ENCODE assay signal across 25 cellular contexts in the genomic region with DNA sequence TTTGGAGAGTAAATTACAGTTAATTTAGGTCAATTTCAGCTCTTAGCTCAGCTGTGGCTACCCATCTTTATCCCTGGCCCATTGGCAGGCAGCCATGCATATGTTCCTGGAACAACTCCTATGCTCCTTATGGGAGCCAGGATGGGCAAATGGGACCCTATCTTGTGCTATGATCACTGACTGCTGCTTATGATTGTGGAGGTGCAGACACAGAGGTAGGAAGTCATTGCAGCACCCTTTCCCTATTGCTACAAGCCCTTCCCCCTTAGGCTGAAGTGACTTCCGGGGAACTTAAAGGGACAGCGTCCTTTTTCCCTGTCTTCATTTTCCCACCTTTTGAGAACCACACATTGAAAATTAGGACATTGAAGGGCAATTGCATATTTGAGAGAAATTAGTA.
DNase-seq lines count a peak whose midpoint lies in the region; ATAC-seq, FAIRE-seq and TF ChIP-seq lines count a peak whose summit lies in the region.
"Had no signal": no experiment of that assay in that cellular context is flagged by ENCODE, and none has a peak within 500 bp of the region (broad histone marks: within the 10 kb centered on the region; RNA-seq: fewer than 3 reads in every experiment).

No MANE protein-coding gene starts in this region.

- no peak overlapping the region for H2AFZ ChIP-seq in K562 (ENCODE audit: low read depth, low read length)

- H3K27ac ChIP-seq in K562 (ENCODE audit: extremely low read depth, low read depth, low read length) (no peak overlapping the region), spleen (peak overlapping the region in 7 of 8 donors; percentile 1 to 84 (median 70)), testis (no peak overlapping the region)
- H3K27ac ChIP-seq: brain microvascular endothelial cell, gastrocnemius medialis, KMS-11, sigmoid colon had no signal

- BruUV-seq in K562 (replicated peaks; lab: Mats Ljungman, UMichigan) = no TSS peak

- POLR2A ChIA-PET in K562 (lab: Yijun Ruan, JAX) = no interaction called here

- intact Hi-C loops in K562 (cut with micrococcal nuclease) (no loop called here), spleen (cut with DNase I; ENCODE audit: low total_unique reads) (no loop called here), testis (cut with DNase I; ENCODE audit: low total_unique reads) (no loop called here)

- no peaks in the 10 kb centered on the region for H4K20me1 ChIP-seq in K562 (replicated peaks; ENCODE audit: control insufficient read depth, insufficient read depth, low read length)
- H4K20me1 ChIP-seq: BLaER1 treated with 17β-estradiol and CSF1 and Interleukin-3, amounts not matched to agents 10 nM and 100 nM had no signal

- H3K9me1 ChIP-seq in K562 (ENCODE audit: control insufficient read depth, insufficient read depth, low read length) = no peaks in the 10 kb centered on the region

- TF ChIP-seq POLR2A in GM12891 (IDR thresholded peaks at IDR 0.05; ENCODE audit: low read depth, low read length) (no peak), K562 (conservative IDR thresholded peaks at IDR 0.05) (no peak), spleen (IDR thresholded peaks at IDR 0.05) (no peak), testis (IDR thresholded peaks at IDR 0.05) (no peak)

- TF ChIP-seq RAD21 in K562 (CRISPR knock-in tag; conservative IDR thresholded peaks at IDR 0.05 in 1 of 2, IDR thresholded peaks at IDR 0.05 in 1 of 2) = no peak

- H3K9ac ChIP-seq in K562 (ENCODE audit: insufficient read depth in 1 of 2, low read depth in 2 of 2, low read length in 2 of 2) = no peak overlapping the region
- H3K9ac ChIP-seq: KMS-11 had no signal

- no peak for TF ChIP-seq CTCF in K562 (IDR thresholded peaks at IDR 0.05 in 2 of 3, conservative IDR thresholded peaks at IDR 0.05 in 1 of 3; ENCODE audit: insufficient read depth in 2 of 3, low read depth in 1 of 3, low read length in 3 of 3)
- no peak for TF ChIP-seq CTCF in spleen (IDR thresholded peaks at IDR 0.05 in 8 of 11, conservative IDR thresholded peaks at IDR 0.05 in 3 of 11)
- TF ChIP-seq CTCF in testis (IDR thresholded peaks at IDR 0.05) = no peak

- H3K36me3 ChIP-seq in K562 (ENCODE audit: control insufficient read depth, insufficient read depth, low read length) = no peaks in the 10 kb centered on the region
- peaks cover 0 to 50% (median 13%) of the 10 kb centered on the region in 6 donors for H3K36me3 ChIP-seq in spleen
- H3K36me3 ChIP-seq in testis (ENCODE audit: low read depth, missing control alignments) = no peaks in the 10 kb centered on the region
- H3K36me3 ChIP-seq: brain microvascular endothelial cell, gastrocnemius medialis, MG63, sigmoid colon, upper lobe of left lung had no signal

- FAIRE-seq in GM12891 (lab: Jason Lieb, UNC) (peak; percentile 38), K562 (lab: Jason Lieb, UNC) (no peak)
- FAIRE-seq: H54 had no signal

- no peak overlapping the region for H3K4me2 ChIP-seq in K562 (ENCODE audit: insufficient read depth, low read length)
- H3K4me2 ChIP-seq: KMS-11 had no signal

- no peak for DNase-seq in GM12891 (ENCODE audit: insufficient read length, low spot score)
- DNase-seq in NCI-H69 (lab: John Stamatoyannopoulos, UW) = peak; percentile 33
- DNase-seq in K562 (ENCODE audit: extremely low read depth in 1 of 4, low spot score in 3 of 4) = no peak
- no peak for DNase-seq in spleen
- no peak for DNase-seq in NCI-H2081 (lab: John Stamatoyannopoulos, UW)
- no peak for DNase-seq in testis
- DNase-seq: activated CD4-positive, alpha-beta T cell treated with anti-CD3 and anti-CD28 coated beads for 48 hours; activated CD8-positive, alpha-beta memory T cell treated with anti-CD3 and anti-CD28 coated beads for 24 hours; amygdala; brain microvascular endothelial cell; Caco-2; kidney glomerular epithelial cell; MG63; NCI-H1417; NCI-H748 treated with DMSO at 0.1 percent for 48 hours; nucleus accumbens; sigmoid colon; stimulated activated CD4-positive, alpha-beta T cell treated with anti-CD3 and anti-CD28 coated beads, Interleukin-4, amount 100 ng/mL, for 24 hours; upper lobe of left lung had no signal

- H3K9me3 ChIP-seq in K562 (replicated peaks; ENCODE audit: control insufficient read depth, insufficient read depth, low read depth, low read length) (peaks cover 2% of the 10 kb centered on the region; the same call in 1 of the 2 replicates), spleen (peaks cover 4 to 52% (median 40%) of the 10 kb centered on the region in 8 donors), testis (no peaks in the 10 kb centered on the region)

- CTCF ChIA-PET in K562 (lab: Yijun Ruan, JAX; ENCODE audit: low intra/inter-chr PET ratio) = no interaction called here

- in situ Hi-C loops in K562 (cut with MboI) = no loop called here

- no peaks in the 10 kb centered on the region for H3K27me3 ChIP-seq in K562 (ENCODE audit: control insufficient read depth in 2 of 2, insufficient read depth in 2 of 2, low read length in 2 of 2)
- H3K27me3 ChIP-seq in spleen (replicated peaks in 1 of 7) = no peaks in the 10 kb centered on the region
- no peaks in the 10 kb centered on the region for H3K27me3 ChIP-seq in testis
- H3K27me3 ChIP-seq: BLaER1 treated with 17β-estradiol and CSF1 and Interleukin-3, amounts not matched to agents 10 nM and 100 nM; brain microvascular endothelial cell; gastrocnemius medialis; MG63; sigmoid colon; upper lobe of left lung had no signal

- 68% methylated on average over 2 of the region's 2 CpGs for WGBS in K562 (ENCODE audit: insufficient coverage, low coverage, missing lambda C conversion rate)
- WGBS in spleen, 5 donors = 59 to 83% (median 70%) methylated on average over 2 of the region's 2 CpGs
- WGBS in testis, 2 donors = 86 to 94% methylated on average over 2 of the region's 2 CpGs

- no peaks in the 10 kb centered on the region for H3K4me1 ChIP-seq in K562 (replicated peaks in 1 of 2; ENCODE audit: control insufficient read depth in 2 of 2, insufficient read depth in 2 of 2, low read length in 2 of 2)
- H3K4me1 ChIP-seq in spleen = peaks cover 3 to 67% (median 23%) of the 10 kb centered on the region in 6 donors
- no peaks in the 10 kb centered on the region for H3K4me1 ChIP-seq in testis
- H3K4me1 ChIP-seq: Caco-2, gastrocnemius medialis had no signal

- no peak overlapping the region for H3K4me3 ChIP-seq in K562
- H3K4me3 ChIP-seq in spleen = peak overlapping the region in 1 of 8 donors; percentile 36
- H3K4me3 ChIP-seq in testis = no peak overlapping the region
- H3K4me3 ChIP-seq: gastrocnemius medialis, MG63, sigmoid colon, upper lobe of left lung had no signal

- TF ChIP-seq EP300 in K562 (IDR thresholded peaks at IDR 0.05; ENCODE audit: low read length) = no peak

- no peaks in the 10 kb centered on the region for H3K79me2 ChIP-seq in K562 (ENCODE audit: control insufficient read depth, insufficient read depth, low read length)

- ATAC-seq in K562 = no peak
- no peak for ATAC-seq in activated CD4-positive, CD25-positive, alpha-beta regulatory T cell treated with anti-CD3 and anti-CD28 coated beads, Interleukin-2, amount 50 U/mL, for 24 hours
- ATAC-seq: activated naive CD4-positive, alpha-beta T cell treated with anti-CD3 and anti-CD28 coated beads, Interleukin-2, amount 50 U/mL, for 72 hours; gastrocnemius medialis had no signal

TF ChIP-seq in GM12891, 5 proteins besides CTCF, POLR2A, EP300 and RAD21:
- TF ChIP-seq POU2F2 (IDR thresholded peaks at IDR 0.05; ENCODE audit: low read depth, low read length) (no peak), PAX5 (IDR thresholded peaks at IDR 0.05; ENCODE audit: insufficient read depth, low read length, severe bottlenecking) (no peak), POLR2AphosphoS5 (IDR thresholded peaks at IDR 0.05; ENCODE audit: low read depth, low read length) (no peak), SPI1 (IDR thresholded peaks at IDR 0.05; ENCODE audit: low read depth, low read length) (no peak), TAF1 (IDR thresholded peaks at IDR 0.05; ENCODE audit: low read depth, low read length) (no peak)
TF ChIP-seq in GM12891: peak in this region for 0.

TF ChIP-seq in K562, 482 proteins besides CTCF, POLR2A, EP300 and RAD21:
- no peak for TF ChIP-seq ZNF311 (CRISPR knock-in tag; IDR thresholded peaks at IDR 0.05)
- TF ChIP-seq, protein P1, sequence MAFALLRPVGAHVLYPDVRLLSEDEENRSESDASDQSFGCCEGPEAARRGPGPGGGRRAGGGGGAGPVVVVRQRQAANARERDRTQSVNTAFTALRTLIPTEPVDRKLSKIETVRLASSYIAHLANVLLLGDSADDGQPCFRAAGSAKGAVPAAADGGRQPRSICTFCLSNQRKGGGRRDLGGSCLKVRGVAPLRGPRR (CRISPR knock-in tag; IDR thresholded peaks at IDR 0.05) = no peak
- TF ChIP-seq, protein P2, sequence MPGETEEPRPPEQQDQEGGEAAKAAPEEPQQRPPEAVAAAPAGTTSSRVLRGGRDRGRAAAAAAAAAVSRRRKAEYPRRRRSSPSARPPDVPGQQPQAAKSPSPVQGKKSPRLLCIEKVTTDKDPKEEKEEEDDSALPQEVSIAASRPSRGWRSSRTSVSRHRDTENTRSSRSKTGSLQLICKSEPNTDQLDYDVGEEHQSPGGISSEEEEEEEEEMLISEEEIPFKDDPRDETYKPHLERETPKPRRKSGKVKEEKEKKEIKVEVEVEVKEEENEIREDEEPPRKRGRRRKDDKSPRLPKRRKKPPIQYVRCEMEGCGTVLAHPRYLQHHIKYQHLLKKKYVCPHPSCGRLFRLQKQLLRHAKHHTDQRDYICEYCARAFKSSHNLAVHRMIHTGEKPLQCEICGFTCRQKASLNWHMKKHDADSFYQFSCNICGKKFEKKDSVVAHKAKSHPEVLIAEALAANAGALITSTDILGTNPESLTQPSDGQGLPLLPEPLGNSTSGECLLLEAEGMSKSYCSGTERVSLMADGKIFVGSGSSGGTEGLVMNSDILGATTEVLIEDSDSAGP (CRISPR knock-in tag; IDR thresholded peaks at IDR 0.05) = 0 out of 2 replicates have a peak, but pooled peaks have one; percentile 25
TF ChIP-seq in K562: peak in this region for 1.

Comparison
In these comparisons a context has a peak if more than half of its experiments do, and no peak if none do; other contexts are left out.
1. H3K27ac ChIP-seq: peak in spleen (7 of 8); none in K562 (single experiment) and testis (0 of 2).